12 cellular contexts compared by ENCODE assay signal in genomic region chr4:3747582-3747906, GRCh38. TPM values are rescaled to one million over a fixed set of nuclear protein-coding genes. Genes with fewer than 3 reads are reported as not detected.
DNase-seq lines count a peak whose midpoint lies in the region; ATAC-seq, FAIRE-seq and TF ChIP-seq lines count a peak whose summit lies in the region.
"Had no signal": no experiment of that assay in that cellular context is flagged by ENCODE, and none has a peak within 500 bp of the region (broad histone marks: within the 10 kb centered on the region; RNA-seq: fewer than 3 reads in every experiment).

No MANE protein-coding gene starts in this region.

- no peak overlapping the region for H4K8ac ChIP-seq in mesendoderm (ENCODE audit: low read depth, low read length)

- no peak overlapping the region for H3K27ac Mint-ChIP-seq in CD4-positive, alpha-beta memory T cell
- H3K27ac Mint-ChIP-seq: activated naive CD8-positive, alpha-beta T cell; naive thymus-derived CD8-positive, alpha-beta T cell had no signal

- H3K9me3 ChIP-seq in K562 (replicated peaks; ENCODE audit: control insufficient read depth, insufficient read depth, low read depth, low read length), result peaks cover 2% of the 10 kb centered on the region; the same call in 1 of the 2 replicates
- no peaks in the 10 kb centered on the region for H3K9me3 ChIP-seq in CD4-positive, alpha-beta memory T cell (ENCODE audit: control insufficient read depth in 1 of 2, low read length in 2 of 2)

- peak; percentile 57 for FAIRE-seq in K562 (lab: Jason Lieb, UNC)
- FAIRE-seq: H54 had no signal

- H3K4me1 ChIP-seq in K562 (replicated peaks in 1 of 2; ENCODE audit: control insufficient read depth in 2 of 2, insufficient read depth in 2 of 2, low read length in 2 of 2) (no peaks in the 10 kb centered on the region), mesendoderm (ENCODE audit: control insufficient read depth, low read depth, low read length) (peaks cover 11% of the 10 kb centered on the region)
- H3K4me1 ChIP-seq in CD4-positive, alpha-beta memory T cell (ENCODE audit: insufficient read depth, low read length), result no peaks in the 10 kb centered on the region

- CTCF ChIA-PET in K562 (lab: Yijun Ruan, JAX; ENCODE audit: low intra/inter-chr PET ratio), result no interaction called here
- CTCF ChIA-PET in CD4-positive, alpha-beta memory T cell (lab: Charles Lee; ENCODE audit: partially characterized antibody), result no interaction called here

- POLR2A ChIA-PET in K562 (lab: Yijun Ruan, JAX), result interaction anchor here (1.0 kb wide), 1 partner anchor 41 kb away, joined by 3 read pairs; no protein-coding TSS in a partner anchor
- POLR2A ChIA-PET in CD4-positive, alpha-beta memory T cell (lab: Charles Lee; ENCODE audit: partially characterized antibody), result no interaction called here

- no peak overlapping the region for H2BK15ac ChIP-seq in mesendoderm (replicated peaks; ENCODE audit: low read depth)

- 0 out of 2 replicates have a peak, but pooled peaks cover 5% of the 10 kb centered on the region for H4K20me1 ChIP-seq in K562 (replicated peaks; ENCODE audit: control insufficient read depth, insufficient read depth, low read length)

- H3K4me3 Mint-ChIP-seq in CD4-positive, alpha-beta memory T cell, result no peak overlapping the region
- H3K4me3 Mint-ChIP-seq: activated naive CD8-positive, alpha-beta T cell; naive thymus-derived CD8-positive, alpha-beta T cell had no signal

- BruUV-seq in K562 (replicated peaks; lab: Mats Ljungman, UMichigan), result no TSS peak

- H2BK120ac ChIP-seq in mesendoderm (ENCODE audit: low read depth, low read length), result no peak overlapping the region

- H3K27me3 ChIP-seq in K562 (ENCODE audit: control insufficient read depth in 2 of 2, insufficient read depth in 2 of 2, low read length in 2 of 2) (peaks cover 18 to 69% of the 10 kb centered on the region in 2 experiments), mesendoderm (ENCODE audit: insufficient read depth, low read length, poor library complexity) (no peaks in the 10 kb centered on the region)
- no peaks in the 10 kb centered on the region for H3K27me3 ChIP-seq in CD4-positive, alpha-beta memory T cell (ENCODE audit: insufficient read depth, low read length)

- H3K79me1 ChIP-seq in mesendoderm (ENCODE audit: low read length), result no peaks in the 10 kb centered on the region

- peak; percentile 29 for TF ChIP-seq CTCF in GM13976 (IDR thresholded peaks at IDR 0.05; ENCODE audit: borderline replicate concordance, control extremely low read depth, extremely low read depth, insufficient read depth, missing control alignments)
- peak; percentile 43 to 59 (median 57); a peak in 5 of 6 replicates for TF ChIP-seq CTCF in K562 (IDR thresholded peaks at IDR 0.05 in 2 of 3, conservative IDR thresholded peaks at IDR 0.05 in 1 of 3; ENCODE audit: insufficient read depth in 2 of 3, low read depth in 1 of 3, low read length in 3 of 3)

- H3K9me3 Mint-ChIP-seq in CD4-positive, alpha-beta memory T cell, result peaks cover 0 to 6% (median 0%) of the 10 kb centered on the region in 8 donors

- 1% methylated on average over 16 of the region's 16 CpGs for WGBS in K562 (ENCODE audit: insufficient coverage, low coverage, missing lambda C conversion rate)
- WGBS in mesendoderm (ENCODE audit: extremely low coverage, insufficient coverage, low lambda C conversion rate), result no CpG with 5 or more reads among the region's 16 CpGs

- H2AFZ ChIP-seq in K562 (ENCODE audit: low read depth, low read length), result no peak overlapping the region

- TF ChIP-seq RAD21 in K562 (CRISPR knock-in tag; conservative IDR thresholded peaks at IDR 0.05 in 1 of 2, IDR thresholded peaks at IDR 0.05 in 1 of 2), result no peak

- H3K56ac ChIP-seq in mesendoderm (ENCODE audit: low read length), result no peak overlapping the region

- H3K4me3 ChIP-seq in K562 (no peak overlapping the region), mesendoderm (ENCODE audit: low read length) (no peak overlapping the region)
- no peak overlapping the region for H3K4me3 ChIP-seq in CD4-positive, alpha-beta memory T cell (ENCODE audit: low read length in 2 of 2)

- intact Hi-C loops in K562 (cut with micrococcal nuclease), result loop anchor here (5.0 kb wide), 1 partner anchor 130 kb away; no protein-coding TSS in a partner anchor
- intact Hi-C loops in CD4-positive, alpha-beta memory T cell (cut with micrococcal nuclease), result no loop called here

- in situ Hi-C loops in GM13976 (cut with MboI; ENCODE audit: low sequenced_read_pairs, unreplicated experiment) (no loop called here), K562 (cut with MboI) (no loop called here)

- no peaks in the 10 kb centered on the region for H3K9me1 ChIP-seq in K562 (ENCODE audit: control insufficient read depth, insufficient read depth, low read length)

- no peak for TF ChIP-seq POLR2A in K562 (conservative IDR thresholded peaks at IDR 0.05)

- ATAC-seq in K562 (peak; percentile 75), GM19395 (IDR thresholded peaks at IDR 0.05; ENCODE audit: unreplicated experiment) (no peak)
- ATAC-seq: naive thymus-derived CD8-positive, alpha-beta T cell had no signal

- H2BK5ac ChIP-seq in mesendoderm (ENCODE audit: low read length), result no peak overlapping the region

- no peaks in the 10 kb centered on the region for H3K36me3 ChIP-seq in K562 (ENCODE audit: control insufficient read depth, insufficient read depth, low read length)
- H3K36me3 ChIP-seq in mesendoderm (ENCODE audit: control insufficient read depth, insufficient read depth, low read length), result no peaks in the 10 kb centered on the region
- no peaks in the 10 kb centered on the region for H3K36me3 ChIP-seq in CD4-positive, alpha-beta memory T cell (ENCODE audit: insufficient read depth, low read length)

- peak; percentile 13 for DNase-seq in COLO668 (lab: John Stamatoyannopoulos, UW; ENCODE audit: unreplicated experiment)
- DNase-seq in GM13976 (ENCODE audit: low spot score), result no peak
- peak; percentile 38 to 47 (median 43) for DNase-seq in K562 (ENCODE audit: extremely low read depth in 1 of 4, low spot score in 3 of 4)
- DNase-seq in mesendoderm, result peak; percentile 65
- no peak for DNase-seq in CD4-positive, alpha-beta memory T cell
- DNase-seq in NCI-H748 (lab: John Stamatoyannopoulos, UW; ENCODE audit: unreplicated experiment), result no peak
- DNase-seq: naive thymus-derived CD8-positive, alpha-beta T cell; NCI-H510A had no signal

- no peak overlapping the region for H3K18ac ChIP-seq in mesendoderm (ENCODE audit: low read length)

- H3K9ac ChIP-seq in K562 (ENCODE audit: insufficient read depth in 1 of 2, low read depth in 2 of 2, low read length in 2 of 2) (no peak overlapping the region), mesendoderm (ENCODE audit: low read length) (no peak overlapping the region)

- TF ChIP-seq EP300 in K562 (IDR thresholded peaks at IDR 0.05; ENCODE audit: low read length), result no peak

- H3K36me3 Mint-ChIP-seq in CD4-positive, alpha-beta memory T cell, result no peaks in the 10 kb centered on the region
- H3K36me3 Mint-ChIP-seq: activated naive CD8-positive, alpha-beta T cell had no signal

- peaks cover 30 to 45% of the 10 kb centered on the region in 2 donors for H3K27me3 Mint-ChIP-seq in CD4-positive, alpha-beta memory T cell

- peaks cover 0 to 2% (median 0%) of the 10 kb centered on the region in 4 donors for H3K4me1 Mint-ChIP-seq in CD4-positive, alpha-beta memory T cell

- no peak overlapping the region for H3K4ac ChIP-seq in mesendoderm (ENCODE audit: low read depth, low read length)

- H3K79me2 ChIP-seq in K562 (ENCODE audit: control insufficient read depth, insufficient read depth, low read length), result no peaks in the 10 kb centered on the region
- H3K79me2 ChIP-seq in mesendoderm (ENCODE audit: control insufficient read depth, insufficient read depth, low read length), result no peaks in the 10 kb centered on the region

- no peak overlapping the region for H3K23ac ChIP-seq in mesendoderm (ENCODE audit: low read length)

- no peak overlapping the region for H4K5ac ChIP-seq in mesendoderm (ENCODE audit: low read length)

- H3K27ac ChIP-seq in K562 (ENCODE audit: extremely low read depth, low read depth, low read length), result no peak overlapping the region
- H3K27ac ChIP-seq in mesendoderm (ENCODE audit: low read depth, low read length), result no peak overlapping the region
- H3K27ac ChIP-seq in CD4-positive, alpha-beta memory T cell (ENCODE audit: low read depth, low read length), result no peak overlapping the region

- no peak overlapping the region for H2AK5ac ChIP-seq in mesendoderm (ENCODE audit: low read length)

- H3K4me2 ChIP-seq in K562 (ENCODE audit: insufficient read depth, low read length) (no peak overlapping the region), mesendoderm (ENCODE audit: low read length) (no peak overlapping the region)

RNA-seq across cellular contexts. Expression of gene ADRA2C, which starts 18.6 kb away (rescaled TPM):
- 0.32 and 1.0 TPM in 2 replicates for total RNA-seq in K562 (2011; cell fraction: chromatin; rRNA removed; ENCODE audit: low replicate concordance)
- total RNA-seq in K562 (2011; cell fraction: nucleolus; rRNA removed), result 1.2 and 1.7 TPM in 2 replicates
- total RNA-seq in K562 (2011; cell fraction: nucleoplasm; rRNA removed), result 0.88 TPM in 1 of 2 replicates, not detected in the other
- total RNA-seq in K562 (2014; rRNA removed), result 0.14 and 0.61 TPM in 2 replicates
- 0.11 and 0.13 TPM in 2 replicates for total RNA-seq in K562 (2014; rRNA removed; fragmentation: Illumina TruSeq; extraction: Trizol)
- 0.11 and 0.14 TPM in 2 replicates for total RNA-seq in K562 (2015; rRNA removed; fragmentation: Illumina TruSeq; extraction: Trizol)
- 0.33 and 0.54 TPM in 2 replicates for total RNA-seq in K562 (2021)
- polyA plus RNA-seq in K562 (2011; rRNA removed), result 0.21 and 0.42 TPM in 2 replicates
- polyA plus RNA-seq in K562 (2011; cell fraction: cytosol; rRNA removed), result 0.55 and 1.4 TPM in 2 replicates
- polyA plus RNA-seq in K562 (2011; cell fraction: nucleus; rRNA removed), result 0.77 and 0.88 TPM in 2 replicates
- polyA plus RNA-seq in K562 (2012), result 0.17 and 0.69 TPM in 2 replicates
- 0.06 TPM in 1 of 2 replicates, not detected in the other for polyA plus RNA-seq in K562 (2014; fragmentation: Illumina TruSeq; extraction: Trizol)
- polyA plus RNA-seq in K562 (2014; fragmentation: Nextera tagmentation; extraction: Ambion mirVana), result not detected
- 0.43 and 0.58 TPM in 2 replicates for polyA plus RNA-seq in K562 (2014; rRNA removed)
- 0.28 TPM in 1 of 2 replicates, not detected in the other for polyA minus RNA-seq in K562 (2011; rRNA and poly(A)+ RNA removed)
- polyA minus RNA-seq in K562 (2011; cell fraction: cytosol; rRNA and poly(A)+ RNA removed), result 1.6 TPM in 1 of 2 replicates, not detected in the other
- 0.81 and 1.1 TPM in 2 replicates for polyA minus RNA-seq in K562 (2011; cell fraction: nucleus; rRNA and poly(A)+ RNA removed)
- polyA plus RNA-seq in mesendoderm (2013, experiment 1 of 2), result 10.8 TPM
- 10.5 TPM for polyA plus RNA-seq in mesendoderm (2013, experiment 2 of 2)
- not detected for total RNA-seq in CD4-positive, alpha-beta memory T cell
- polyA plus RNA-seq in CD4-positive, alpha-beta memory T cell, result not detected
- total RNA-seq: naive thymus-derived CD8-positive, alpha-beta T cell; T-helper 2 cell treated with Interferon-gamma antibody and Interleukin-4, amounts not matched to agents 100 ng/mL and 5 ng/mL, for 36 hours had no signal
- polyA plus RNA-seq: naive thymus-derived CD8-positive, alpha-beta T cell had no signal

Comparison
In these comparisons a context has a peak if more than half of its experiments do, and no peak if none do; other contexts are left out.
1. DNase-seq: peak in COLO668 (single experiment), K562 (4 of 4) and mesendoderm (single experiment); none in GM13976 (single experiment), CD4-positive, alpha-beta memory T cell (0 of 5) and NCI-H748 (single experiment).